13 cellular contexts compared by ENCODE assay signal in the genomic region with DNA sequence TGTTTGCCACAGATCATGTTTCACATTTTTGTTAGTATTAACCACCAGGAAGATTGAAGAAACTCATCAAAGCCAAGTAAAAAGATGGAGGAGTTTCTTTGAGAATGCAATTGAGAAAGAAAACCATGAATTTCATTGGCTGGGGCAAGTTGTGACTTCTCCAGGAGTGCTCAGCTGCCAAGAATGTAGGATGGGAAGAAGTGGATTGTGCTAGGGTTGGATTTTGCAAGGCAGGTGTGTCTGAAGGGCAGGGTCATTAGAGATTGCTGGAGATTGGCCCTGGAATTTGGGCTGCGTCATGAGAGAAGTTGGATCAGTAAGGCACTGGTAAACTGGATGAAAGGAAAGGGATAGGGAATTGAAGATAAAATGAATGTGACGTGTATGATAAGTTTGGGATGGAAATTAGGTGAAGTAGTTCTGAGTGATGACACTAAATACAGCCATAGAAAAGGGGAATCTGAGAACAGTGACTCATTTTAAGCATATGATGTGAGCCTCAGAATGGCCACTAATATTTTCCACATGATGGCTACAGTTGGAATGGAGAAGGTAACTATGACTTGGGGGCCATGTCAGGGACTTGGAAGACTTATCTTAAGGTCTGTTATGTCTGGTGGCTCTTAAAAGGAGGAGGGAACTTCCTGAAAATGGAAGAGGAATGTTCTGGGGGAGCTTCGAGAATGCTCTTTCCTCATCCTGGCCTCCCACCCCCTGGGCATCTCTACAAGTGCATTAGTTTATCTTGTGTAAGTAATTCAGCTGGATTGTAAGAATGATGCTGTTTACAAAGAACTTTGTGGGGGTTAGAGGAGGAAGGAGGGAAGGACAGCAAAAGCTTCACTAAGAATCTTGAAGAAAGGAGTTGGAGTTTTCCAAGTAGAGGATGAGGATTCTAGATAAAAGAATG. TPM values are rescaled to one million over a fixed set of nuclear protein-coding genes. Genes with fewer than 3 reads are reported as not detected.
DNase-seq lines count a peak whose midpoint lies in the region; ATAC-seq and TF ChIP-seq lines count a peak whose summit lies in the region.
"Had no signal": no experiment of that assay in that cellular context is flagged by ENCODE, and none has a peak within 500 bp of the region (broad histone marks: within the 10 kb centered on the region; RNA-seq: fewer than 3 reads in every experiment).

No MANE protein-coding gene starts in this region.

- no peaks in the 10 kb centered on the region for H3K9me3 Mint-ChIP-seq in activated CD4-positive, alpha-beta T cell treated with anti-CD3 and anti-CD28 coated beads for 36 hours (ENCODE audit: low read depth)

- no peak overlapping the region for H4K12ac ChIP-seq in trophoblast cell (ENCODE audit: low read depth, low read length)

- POLR2A ChIA-PET in activated CD4-positive, alpha-beta T cell treated with anti-CD3 and anti-CD28 coated beads for 36 hours (lab: Charles Lee) = no interaction called here

- H2BK120ac ChIP-seq in trophoblast cell (ENCODE audit: insufficient read depth, low read length, poor library complexity) = no peak overlapping the region

- H3K9me3 ChIP-seq in trophoblast cell (ENCODE audit: insufficient read depth, low read depth, low read length) = no peaks in the 10 kb centered on the region
- no peaks in the 10 kb centered on the region for H3K9me3 ChIP-seq in vagina

- H2AFZ ChIP-seq in trophoblast cell (ENCODE audit: insufficient read depth, low read length, poor library complexity) = no peak overlapping the region

- H2BK12ac ChIP-seq in trophoblast cell (ENCODE audit: low read length) = no peak overlapping the region

- no peak for TF ChIP-seq CTCF in vagina (IDR thresholded peaks at IDR 0.05)

- WGBS in trophoblast cell (ENCODE audit: extremely low coverage, insufficient coverage, insufficient read length) = 100% methylated on average over 1 of the region's 3 CpGs

- no peak for DNase-seq in activated CD4-positive, alpha-beta T cell treated with anti-CD3 and anti-CD28 coated beads for 36 hours
- no peak for DNase-seq in activated CD4-positive, alpha-beta T cell treated with anti-CD3 and anti-CD28 coated beads, Interleukin-2, amount 50 U/mL, for 4 hours
- DNase-seq in amniotic epithelial cell (ENCODE audit: low read depth) (peak; percentile 60), trophoblast cell (peak; percentile 90 to 96), NCI-H82 (lab: John Stamatoyannopoulos, UW) (no peak), vagina (ENCODE audit: extremely low spot score in 2 of 2) (no peak)
- DNase-seq: hypothalamus; NCI-H187 treated with DMSO at 0.1 percent for 48 hours; SIG-M5; small intestine; stimulated activated naive CD4-positive, alpha-beta T cell had no signal

- no peaks in the 10 kb centered on the region for H3K79me2 ChIP-seq in trophoblast cell (ENCODE audit: control insufficient read depth, insufficient read depth, low read length, poor library complexity)

- no peak overlapping the region for H3K4me3 ChIP-seq in trophoblast cell (ENCODE audit: low read depth, low read length)
- H3K4me3 ChIP-seq in vagina = no peak overlapping the region

- H3K36me3 ChIP-seq in trophoblast cell (ENCODE audit: control insufficient read depth in 1 of 2, insufficient read depth in 2 of 2, low read length in 2 of 2) (peaks cover 5 to 6% of the 10 kb centered on the region in 2 experiments), vagina (peaks cover 0 to 12% of the 10 kb centered on the region in 2 donors)

- no peak overlapping the region for H3K23ac ChIP-seq in trophoblast cell (ENCODE audit: low read length)

- no peak overlapping the region for H3K9ac ChIP-seq in trophoblast cell (ENCODE audit: low read length)

- H3K27me3 Mint-ChIP-seq in activated CD4-positive, alpha-beta T cell treated with anti-CD3 and anti-CD28 coated beads for 36 hours = no peaks in the 10 kb centered on the region

- no peak overlapping the region for H3K18ac ChIP-seq in trophoblast cell (ENCODE audit: low read length)

- H3K4me1 ChIP-seq in trophoblast cell (ENCODE audit: control insufficient read depth in 1 of 2, insufficient read depth in 2 of 2, low read length in 2 of 2) (peaks cover 5 to 11% of the 10 kb centered on the region in 2 experiments), vagina (peaks cover 11% of the 10 kb centered on the region)

- no peak for TF ChIP-seq POLR2A in vagina (IDR thresholded peaks at IDR 0.05)

- ATAC-seq in activated CD4-positive, alpha-beta T cell treated with anti-CD3 and anti-CD28 coated beads for 36 hours = peak; percentile 80
- ATAC-seq in HG03159 (IDR thresholded peaks at IDR 0.05; ENCODE audit: unreplicated experiment) (peak; percentile 62), GM19324 (IDR thresholded peaks at IDR 0.05; ENCODE audit: low FRiP score, unreplicated experiment) (no peak)

- H3K4me1 Mint-ChIP-seq in activated CD4-positive, alpha-beta T cell treated with anti-CD3 and anti-CD28 coated beads for 36 hours = peaks cover 17% of the 10 kb centered on the region

- peaks cover 8% of the 10 kb centered on the region for H3K79me1 ChIP-seq in trophoblast cell (ENCODE audit: low read length)

- H4K8ac ChIP-seq in trophoblast cell (ENCODE audit: low read depth, low read length) = no peak overlapping the region

- no peak overlapping the region for H4K91ac ChIP-seq in trophoblast cell (ENCODE audit: low read depth, low read length)

- H3K36me3 Mint-ChIP-seq in activated CD4-positive, alpha-beta T cell treated with anti-CD3 and anti-CD28 coated beads for 36 hours (ENCODE audit: low read depth) = peaks cover 12% of the 10 kb centered on the region

- H2AK5ac ChIP-seq in trophoblast cell (ENCODE audit: low read length) = no peak overlapping the region

- CTCF ChIA-PET in activated CD4-positive, alpha-beta T cell treated with anti-CD3 and anti-CD28 coated beads for 36 hours (lab: Charles Lee) = no interaction called here

- H3K4me3 Mint-ChIP-seq in activated CD4-positive, alpha-beta T cell treated with anti-CD3 and anti-CD28 coated beads for 36 hours = no peak overlapping the region

- H3K27me3 ChIP-seq in trophoblast cell (ENCODE audit: insufficient read depth, low read length) (no peaks in the 10 kb centered on the region), vagina (no peaks in the 10 kb centered on the region)

- no peak overlapping the region for H3K4me2 ChIP-seq in trophoblast cell (ENCODE audit: low read length)

- intact Hi-C loops in activated CD4-positive, alpha-beta T cell treated with anti-CD3 and anti-CD28 coated beads for 36 hours (cut with DNase I, micrococcal nuclease) = loop anchor here in 1 of 2 experiments (5.0 kb wide), 1 partner anchor 47 kb away; a partner anchor contains a TSS
- intact Hi-C loops in vagina (cut with DNase I) = no loop called here

- H3K14ac ChIP-seq in trophoblast cell (ENCODE audit: low read length) = no peak overlapping the region

- no peak overlapping the region for H3K27ac ChIP-seq in trophoblast cell (ENCODE audit: low read depth, low read length)
- H3K27ac ChIP-seq in vagina = no peak overlapping the region

- peak overlapping the region; percentile 1 for H3K27ac Mint-ChIP-seq in activated CD4-positive, alpha-beta T cell treated with anti-CD3 and anti-CD28 coated beads for 36 hours

- no peak overlapping the region for H2BK5ac ChIP-seq in trophoblast cell (ENCODE audit: low read depth, low read length, poor library complexity)

- no peak overlapping the region for H3K4ac ChIP-seq in trophoblast cell (ENCODE audit: low read depth, low read length)

RNA-seq across cellular contexts. Expression of a gene that starts 27.8 kb away (rescaled TPM):
- not detected for total RNA-seq in activated CD4-positive, alpha-beta T cell treated with anti-CD3 and anti-CD28 coated beads for 36 hours
- polyA plus RNA-seq in trophoblast cell (2013) = 216 and 232 TPM in 2 replicates
- 0.25 TPM for total RNA-seq in vagina

RNA-seq across cellular contexts. Expression of a gene that starts 45.7 kb away (rescaled TPM):
- 1 to 10 TPM; 6.3 to 7.9 TPM for total RNA-seq in activated CD4-positive, alpha-beta T cell treated with anti-CD3 and anti-CD28 coated beads for 36 hours
- polyA plus RNA-seq in trophoblast cell (2013) = 26.5 and 28.9 TPM in 2 replicates
- 8.1 TPM for total RNA-seq in vagina

Comparison
In these comparisons a context has a peak if more than half of its experiments do, and no peak if none do; other contexts are left out.
1. DNase-seq: peak in amniotic epithelial cell (single experiment) and trophoblast cell (2 of 2); none in activated CD4-positive, alpha-beta T cell treated with anti-CD3 and anti-CD28 coated beads for 36 hours (single experiment), activated CD4-positive, alpha-beta T cell treated with anti-CD3 and anti-CD28 coated beads, Interleukin-2, amount 50 U/mL, for 4 hours (0 of 2), NCI-H82 (single experiment) and vagina (0 of 2).